In the genomic region with DNA sequence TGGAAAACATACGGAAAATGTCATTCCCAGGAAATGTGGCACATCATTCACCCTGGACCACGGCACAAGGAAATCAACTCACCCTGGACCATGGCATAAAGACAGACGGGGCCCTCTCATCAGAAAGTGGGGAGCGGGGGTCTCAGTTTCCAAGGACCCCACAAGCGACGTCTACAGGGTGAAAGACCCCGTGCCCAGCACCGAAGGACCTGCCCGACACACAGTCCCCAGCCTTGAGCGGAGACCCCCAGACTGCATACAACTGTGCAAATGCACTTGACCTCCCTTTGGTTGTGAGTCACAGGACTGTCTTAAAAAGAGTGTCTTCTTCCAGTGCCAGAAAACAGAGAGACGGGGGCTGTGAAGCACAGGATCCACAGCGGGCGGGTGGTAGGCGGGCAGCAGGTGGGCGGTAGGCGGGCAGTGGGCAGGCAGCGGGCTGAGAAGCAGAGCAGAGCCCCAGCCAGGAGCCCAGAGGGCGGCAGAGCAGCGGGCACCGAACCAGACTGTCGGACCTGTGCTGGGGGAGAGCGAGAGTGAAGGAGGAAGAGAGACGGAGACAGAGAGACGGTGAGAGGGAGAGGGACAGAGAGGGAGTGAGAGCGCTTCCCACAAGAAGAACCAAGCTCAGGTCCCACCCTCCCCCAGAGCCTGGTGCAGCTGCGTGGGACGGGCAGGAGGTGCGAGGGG, we compare ENCODE assay signal across 9 cellular contexts. TPM values are rescaled to one million over a fixed set of nuclear protein-coding genes. Genes with fewer than 3 reads are reported as not detected.
DNase-seq lines count a peak whose midpoint lies in the region; ATAC-seq and TF ChIP-seq lines count a peak whose summit lies in the region.
"Had no signal": no experiment of that assay in that cellular context is flagged by ENCODE, and none has a peak within 500 bp of the region (broad histone marks: within the 10 kb centered on the region; RNA-seq: fewer than 3 reads in every experiment).

No MANE protein-coding gene starts in this region.

- no peaks in the 10 kb centered on the region for H3K36me3 ChIP-seq in RWPE2 (ENCODE audit: low read depth)
- no peaks in the 10 kb centered on the region for H3K36me3 ChIP-seq in esophagus squamous epithelium
- H3K36me3 ChIP-seq: neural progenitor cell had no signal

- H3K4me1 Mint-ChIP-seq in CD14-positive monocyte (peaks cover 26% of the 10 kb centered on the region), osteocyte (ENCODE audit: unreplicated experiment) (peaks cover 66% of the 10 kb centered on the region)
- H3K4me1 Mint-ChIP-seq in activated T-helper 2 cell treated with anti-CD3 and anti-CD28 coated beads, Interferon-gamma antibody, Interleukin-2, Interleukin-4, amounts not matched to agents 10 μg/mL and 5 μg/mL and 100 μg/mL, durations not matched to agents 14 hours and 24 hours and 36 hours (ENCODE audit: low read depth) = peaks cover 1% of the 10 kb centered on the region

- DNase-seq in CD14-positive monocyte (ENCODE audit: low spot score) = peak; percentile 34
- DNase-seq in RWPE2 (ENCODE audit: low spot score) = peak; percentile 49
- no peak for DNase-seq in esophagus squamous epithelium (lab: John Stamatoyannopoulos, UW)
- no peak for DNase-seq in osteocyte (ENCODE audit: extremely low spot score, unreplicated experiment)
- no peak for DNase-seq in activated T-helper 2 cell treated with anti-CD3 and anti-CD28 coated beads, Interferon-gamma antibody, Interleukin-2, Interleukin-4, amounts not matched to agents 10 μg/mL and 5 μg/mL and 100 μg/mL, durations not matched to agents 14 hours and 24 hours and 36 hours (ENCODE audit: low spot score)
- no peak for DNase-seq in SW 1271 (lab: John Stamatoyannopoulos, UW)
- no peak for DNase-seq in NCI-H1105 treated with DMSO at 0.1 percent for 48 hours (lab: John Stamatoyannopoulos, UW)

- H3K27me3 Mint-ChIP-seq in CD14-positive monocyte (ENCODE audit: low read depth in 3 of 3) = no peaks in the 10 kb centered on the region
- no peaks in the 10 kb centered on the region for H3K27me3 Mint-ChIP-seq in osteocyte (ENCODE audit: unreplicated experiment)
- no peaks in the 10 kb centered on the region for H3K27me3 Mint-ChIP-seq in activated T-helper 2 cell treated with anti-CD3 and anti-CD28 coated beads, Interferon-gamma antibody, Interleukin-2, Interleukin-4, amounts not matched to agents 10 μg/mL and 5 μg/mL and 100 μg/mL, durations not matched to agents 14 hours and 24 hours and 36 hours (ENCODE audit: low read depth)

- intact Hi-C loops in CD14-positive monocyte (cut with micrococcal nuclease) (loop anchor here in 1 of 2 donors (5.0 kb wide), 2 partner anchors 65 to 150 kb away; no protein-coding TSS in a partner anchor), esophagus squamous epithelium (cut with DNase I) (no loop called here)
- intact Hi-C loops in activated T-helper 2 cell treated with anti-CD3 and anti-CD28 coated beads, Interferon-gamma antibody, Interleukin-2, Interleukin-4, amounts not matched to agents 10 μg/mL and 5 μg/mL and 100 μg/mL, durations not matched to agents 14 hours and 24 hours and 36 hours (cut with micrococcal nuclease) = no loop called here

- no peak overlapping the region for H3K27ac ChIP-seq in RWPE2 (ENCODE audit: poor library complexity, severe bottlenecking)
- H3K27ac ChIP-seq in esophagus squamous epithelium = peak overlapping the region in 3 of 4 donors; percentile 63 to 79 (median 66)
- H3K27ac ChIP-seq: neural progenitor cell had no signal

- H3K9me3 ChIP-seq in RWPE2 (ENCODE audit: severe bottlenecking) = no peaks in the 10 kb centered on the region
- H3K9me3 ChIP-seq in esophagus squamous epithelium = no peaks in the 10 kb centered on the region

- 79 to 92% methylated on average over 21 to 25 of the region's 28 CpGs for WGBS in esophagus squamous epithelium, 2 donors

- H3K27ac Mint-ChIP-seq in CD14-positive monocyte = peak overlapping the region in 4 of 7 donors; percentile 12 to 79 (median 52)
- H3K27ac Mint-ChIP-seq in osteocyte (ENCODE audit: unreplicated experiment) = peak overlapping the region; percentile 90
- no peak overlapping the region for H3K27ac Mint-ChIP-seq in activated T-helper 2 cell treated with anti-CD3 and anti-CD28 coated beads, Interferon-gamma antibody, Interleukin-2, Interleukin-4, amounts not matched to agents 10 μg/mL and 5 μg/mL and 100 μg/mL, durations not matched to agents 14 hours and 24 hours and 36 hours
- H3K27ac Mint-ChIP-seq: neural progenitor cell had no signal

- TF ChIP-seq CTCF in CD14-positive monocyte (IDR thresholded peaks at IDR 0.05) = no peak
- TF ChIP-seq CTCF in RWPE2 (IDR thresholded peaks at IDR 0.05; ENCODE audit: poor library complexity, severe bottlenecking) = no peak
- TF ChIP-seq CTCF in esophagus squamous epithelium (IDR thresholded peaks at IDR 0.05) = no peak
- TF ChIP-seq CTCF in osteocyte (IDR thresholded peaks at IDR 0.05) = no peak

- no peak for ATAC-seq in RWPE2 (ENCODE audit: low read depth)
- no peak for ATAC-seq in HG03432 (IDR thresholded peaks at IDR 0.05; ENCODE audit: unreplicated experiment)

- H3K27me3 ChIP-seq in RWPE2 (ENCODE audit: insufficient read depth, poor library complexity, severe bottlenecking) (no peaks in the 10 kb centered on the region), esophagus squamous epithelium (peaks cover 0 to 18% (median 0%) of the 10 kb centered on the region in 4 donors)
- H3K27me3 ChIP-seq: neural progenitor cell had no signal

- H3K36me3 Mint-ChIP-seq in CD14-positive monocyte (peaks cover 12 to 26% of the 10 kb centered on the region in 2 donors), osteocyte (ENCODE audit: unreplicated experiment) (no peaks in the 10 kb centered on the region)
- peaks cover 2% of the 10 kb centered on the region for H3K36me3 Mint-ChIP-seq in activated T-helper 2 cell treated with anti-CD3 and anti-CD28 coated beads, Interferon-gamma antibody, Interleukin-2, Interleukin-4, amounts not matched to agents 10 μg/mL and 5 μg/mL and 100 μg/mL, durations not matched to agents 14 hours and 24 hours and 36 hours (ENCODE audit: low read depth)
- H3K36me3 Mint-ChIP-seq: neural progenitor cell had no signal

- H3K4me3 Mint-ChIP-seq in CD14-positive monocyte (no peak overlapping the region), osteocyte (ENCODE audit: unreplicated experiment) (no peak overlapping the region)
- H3K4me3 Mint-ChIP-seq in activated T-helper 2 cell treated with anti-CD3 and anti-CD28 coated beads, Interferon-gamma antibody, Interleukin-2, Interleukin-4, amounts not matched to agents 10 μg/mL and 5 μg/mL and 100 μg/mL, durations not matched to agents 14 hours and 24 hours and 36 hours (ENCODE audit: low read depth) = no peak overlapping the region
- H3K4me3 Mint-ChIP-seq: neural progenitor cell had no signal

- no peak for TF ChIP-seq POLR2A in esophagus squamous epithelium (IDR thresholded peaks at IDR 0.05)

- H3K4me3 ChIP-seq in RWPE2 (ENCODE audit: severe bottlenecking) = no peak overlapping the region
- H3K4me3 ChIP-seq in esophagus squamous epithelium = no peak overlapping the region
- H3K4me3 ChIP-seq: neural progenitor cell had no signal

- H3K4me1 ChIP-seq in RWPE2 (ENCODE audit: insufficient read depth, poor library complexity, severe bottlenecking) (no peaks in the 10 kb centered on the region), esophagus squamous epithelium (peaks cover 5 to 40% (median 15%) of the 10 kb centered on the region in 3 donors)

- H3K9me3 Mint-ChIP-seq in CD14-positive monocyte (peaks cover 0 to 4% (median 0%) of the 10 kb centered on the region in 7 donors), osteocyte (ENCODE audit: unreplicated experiment) (no peaks in the 10 kb centered on the region)
- no peaks in the 10 kb centered on the region for H3K9me3 Mint-ChIP-seq in activated T-helper 2 cell treated with anti-CD3 and anti-CD28 coated beads, Interferon-gamma antibody, Interleukin-2, Interleukin-4, amounts not matched to agents 10 μg/mL and 5 μg/mL and 100 μg/mL, durations not matched to agents 14 hours and 24 hours and 36 hours

RNA-seq across cellular contexts. Expression of gene RASA3, which starts 30.4 kb away (rescaled TPM):
- 10 to 100 TPM in 1 of 2 donors, 1 to 10 TPM in 1; 9.0 to 16.6 TPM for polyA plus RNA-seq in CD14-positive monocyte
- total RNA-seq in esophagus squamous epithelium = 1 to 10 TPM; 1.4 to 8.8 (median 3.1) TPM
- total RNA-seq in osteocyte = 44.8 and 45.5 TPM in 2 replicates
- 13.7 and 13.9 TPM in 2 replicates for total RNA-seq in activated T-helper 2 cell treated with anti-CD3 and anti-CD28 coated beads, Interferon-gamma antibody, Interleukin-2, Interleukin-4, amounts not matched to agents 10 μg/mL and 5 μg/mL and 100 μg/mL, durations not matched to agents 14 hours and 24 hours and 36 hours

Comparison
In these comparisons a context has a peak if more than half of its experiments do, and no peak if none do; other contexts are left out.
1. DNase-seq: peak in CD14-positive monocyte (single experiment) and RWPE2 (single experiment); none in esophagus squamous epithelium (single experiment), osteocyte (single experiment), activated T-helper 2 cell treated with anti-CD3 and anti-CD28 coated beads, Interferon-gamma antibody, Interleukin-2, Interleukin-4, amounts not matched to agents 10 μg/mL and 5 μg/mL and 100 μg/mL, durations not matched to agents 14 hours and 24 hours and 36 hours (single experiment), SW 1271 (0 of 2) and NCI-H1105 treated with DMSO at 0.1 percent for 48 hours (single experiment).